32 cellular contexts compared by ENCODE assay signal in genomic region chr16:88630941-88631340, GRCh38. TPM values are rescaled to one million over a fixed set of nuclear protein-coding genes. Genes with fewer than 3 reads are reported as not detected.
"Had no signal": no experiment of that assay in that cellular context is flagged by ENCODE, and none has a peak within 500 bp of the region (broad histone marks: within the 10 kb centered on the region; RNA-seq: fewer than 3 reads in every experiment).

No MANE protein-coding gene starts in this region.

- H3K9me3 ChIP-seq: esophagus muscularis mucosa, gastroesophageal sphincter, sigmoid colon, spleen, testis, tibial artery had no signal

- H3K4me1 Mint-ChIP-seq: nephron, neural progenitor cell had no signal

- H3K9me3 Mint-ChIP-seq: immature natural killer cell; memory B cell; nephron; neural progenitor cell; stimulated activated memory B cell treated with anti-CD40 and anti-IgM and Interleukin-4, amounts not matched to agents 10 μg/mL and 1 μg/mL and 100 μg/mL, for 72 hours; type B pancreatic cell had no signal

- H3K27ac Mint-ChIP-seq: memory B cell; nephron; neural progenitor cell; progenitor cell of endocrine pancreas; stimulated activated memory B cell treated with anti-CD40 and anti-IgM and Interleukin-4, amounts not matched to agents 10 μg/mL and 1 μg/mL and 100 μg/mL, for 72 hours; type B pancreatic cell had no signal

- H3K4me2 ChIP-seq: neural progenitor cell had no signal

- H3K27ac ChIP-seq: coronary artery, esophagus muscularis mucosa, foreskin keratinocyte, gastroesophageal sphincter, neural progenitor cell, parathyroid adenoma, sigmoid colon, skin epidermis, spleen, testis, tibial artery had no signal

- H2AFZ ChIP-seq: neural progenitor cell, parathyroid adenoma had no signal

- H3K36me3 ChIP-seq: neural progenitor cell had no signal

- H3K9ac ChIP-seq: neural progenitor cell, parathyroid adenoma had no signal

- H3K27me3 Mint-ChIP-seq: memory B cell; stimulated activated memory B cell treated with anti-CD40 and anti-IgM and Interleukin-4, amounts not matched to agents 10 μg/mL and 1 μg/mL and 100 μg/mL, for 72 hours had no signal

- H3K4me3 ChIP-seq: coronary artery, esophagus muscularis mucosa, gastroesophageal sphincter, lung, neural progenitor cell, sigmoid colon, skin epidermis, spleen, testis, tibial artery had no signal

- H3K4me1 ChIP-seq: foreskin keratinocyte, parathyroid adenoma, testis had no signal

- DNase-seq: dermis blood vessel endothelial cell; effector memory CD4-positive, alpha-beta T cell; foreskin keratinocyte; hypothalamus; immature natural killer cell; islet precursor cell; kidney glomerular epithelial cell; left colon; sigmoid colon; spleen; stimulated activated CD4-positive, alpha-beta T cell treated with anti-CD3 and anti-CD28 coated beads, Interleukin-4, amount 100 ng/mL, for 4 hours; stimulated activated naive CD8-positive, alpha-beta T cell treated with anti-CD3 and anti-CD28 coated beads, Interleukin-15, Interleukin-2, amounts not matched to agents 100 U/mL and 50 U/mL, for 24 hours; substantia nigra; testis; tibial artery had no signal

- H3K4me3 Mint-ChIP-seq: memory B cell; nephron; neural progenitor cell; stimulated activated memory B cell treated with anti-CD40 and anti-IgM and Interleukin-4, amounts not matched to agents 10 μg/mL and 1 μg/mL and 100 μg/mL, for 72 hours; type B pancreatic cell had no signal

- H3K79me2 ChIP-seq: parathyroid adenoma had no signal

- H3K36me3 Mint-ChIP-seq: type B pancreatic cell had no signal

- H3K27me3 ChIP-seq: testis had no signal

- ATAC-seq: foreskin keratinocyte; gastroesophageal sphincter; left colon; stimulated activated memory B cell treated with anti-CD40 and anti-IgM and Interleukin-4, amounts not matched to agents 10 μg/mL and 1 μg/mL and 100 μg/mL, for 72 hours; stimulated activated naive CD8-positive, alpha-beta T cell treated with anti-CD3 and anti-CD28 coated beads, Interleukin-15, Interleukin-2, amounts not matched to agents 100 U/mL and 50 U/mL, for 24 hours had no signal

- FAIRE-seq: endothelial cell of umbilical vein had no signal

RNA-seq across cellular contexts. Expression of gene IL17C, which starts 7.4 kb away (rescaled TPM):
- total RNA-seq: dermis blood vessel endothelial cell, endothelial cell of umbilical vein, esophagus muscularis mucosa, fibroblast of lung, foreskin keratinocyte, gastroesophageal sphincter, left colon, liver, lung, sigmoid colon, urinary bladder had no signal
- polyA plus RNA-seq: fibroblast of lung, foreskin keratinocyte, liver had no signal

RNA-seq across cellular contexts. Expression of gene SNAI3, which starts 55.4 kb away (rescaled TPM):
- total RNA-seq: dermis blood vessel endothelial cell, foreskin keratinocyte, osteoblast, urinary bladder had no signal
- polyA plus RNA-seq: fibroblast of lung had no signal
